In the genomic region with DNA sequence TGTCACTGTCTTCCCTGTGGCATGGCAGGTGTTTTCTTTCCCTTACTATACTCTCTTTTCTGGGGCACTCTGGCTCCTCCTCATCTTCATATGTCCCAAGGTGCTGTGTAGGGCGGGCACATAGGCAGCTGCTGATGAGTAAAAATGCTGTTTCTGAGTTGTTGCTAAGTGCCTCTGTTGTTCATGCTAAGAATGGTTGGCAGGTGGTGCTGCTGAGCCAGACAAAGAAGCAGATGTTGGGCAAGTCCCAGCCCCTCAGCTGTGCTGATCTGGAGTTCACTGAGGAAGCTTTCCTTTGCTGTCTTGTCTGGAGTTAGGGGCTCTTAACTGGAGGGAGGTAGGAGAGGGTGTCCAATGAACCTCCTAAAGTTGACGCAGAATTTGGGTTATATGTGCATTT, we compare ENCODE assay signal across 8 cellular contexts. TPM values are rescaled to one million over a fixed set of nuclear protein-coding genes. Genes with fewer than 3 reads are reported as not detected.
DNase-seq lines count a peak whose midpoint lies in the region; ATAC-seq and TF ChIP-seq lines count a peak whose summit lies in the region.

No MANE protein-coding gene starts in this region.

- H2BK5ac ChIP-seq in neuronal stem cell (ENCODE audit: low read length) = no peak overlapping the region

- H3K36me3 Mint-ChIP-seq in endothelial cell (ENCODE audit: low read depth, unreplicated experiment) = peaks cover 14% of the 10 kb centered on the region

- peak overlapping the region; percentile 40 for H3K27ac Mint-ChIP-seq in endothelial cell (ENCODE audit: unreplicated experiment)

- no peak overlapping the region for H2BK120ac ChIP-seq in neuronal stem cell (ENCODE audit: low read depth, low read length)

- no peaks in the 10 kb centered on the region for H3K79me1 ChIP-seq in neuronal stem cell (ENCODE audit: low read depth, low read length)

- H2BK12ac ChIP-seq in neuronal stem cell (ENCODE audit: low read length) = no peak overlapping the region

- peaks cover 16 to 85% of the 10 kb centered on the region in 2 donors for H3K36me3 ChIP-seq in neuronal stem cell (replicated peaks in 1 of 2; ENCODE audit: control insufficient read depth in 2 of 2, insufficient read depth in 2 of 2, low read length in 2 of 2)

- H3K4me1 ChIP-seq in neuronal stem cell (ENCODE audit: control insufficient read depth in 2 of 2, insufficient read depth in 1 of 2, low read depth in 1 of 2, low read length in 2 of 2) = peaks cover 2 to 9% of the 10 kb centered on the region in 2 donors

- no peak for TF ChIP-seq CTCF in endothelial cell (IDR thresholded peaks at IDR 0.05; ENCODE audit: unreplicated experiment)

- intact Hi-C loops in Right ventricle myocardium superior (cut with DNase I) = no loop called here
- intact Hi-C loops in cardiac septum (cut with DNase I) = loop anchor here (5.0 kb wide), 1 partner anchor 542 kb away; no protein-coding TSS in a partner anchor

- no peak overlapping the region for H3K4me2 ChIP-seq in neuronal stem cell (ENCODE audit: insufficient read depth, low read length, poor library complexity, severe bottlenecking)

- H3K18ac ChIP-seq in neuronal stem cell (ENCODE audit: low read length) = no peak overlapping the region

- WGBS in neuronal stem cell (ENCODE audit: extremely low coverage in 2 of 2, insufficient read length in 2 of 2, insufficient replicate concordance in 1 of 2), 2 donors = no CpG with 5 or more reads among the region's 2 CpGs

- no peak overlapping the region for H3K4me3 ChIP-seq in neuronal stem cell (ENCODE audit: low read length in 2 of 2)

- DNase-seq in Right ventricle myocardium superior = no peak
- DNase-seq in cardiac septum (ENCODE audit: low spot score) = no peak
- DNase-seq in NCI-H2227 (lab: John Stamatoyannopoulos, UW; ENCODE audit: unreplicated experiment) = peak; percentile 41
- DNase-seq in activated CD4-positive, alpha-beta T cell treated with anti-CD3 and anti-CD28 coated beads, Interleukin-2, amount 50 U/mL, for 48 hours = peak; percentile 67 to 77
- peak; percentile 65 for DNase-seq in endothelial cell (ENCODE audit: low spot score)
- peak; percentile 46 for DNase-seq in neuronal stem cell (ENCODE audit: low spot score)
- no peak for DNase-seq in NCI-H446 treated with DMSO at 0.1 percent for 48 hours (lab: John Stamatoyannopoulos, UW)

- H3K23ac ChIP-seq in neuronal stem cell (ENCODE audit: low read depth, low read length, poor library complexity) = no peak overlapping the region

- H4K91ac ChIP-seq in neuronal stem cell (ENCODE audit: low read depth, low read length, poor library complexity) = no peak overlapping the region

- H3K4me3 Mint-ChIP-seq in endothelial cell (ENCODE audit: unreplicated experiment) = no peak overlapping the region

- H3K9me3 Mint-ChIP-seq in endothelial cell (ENCODE audit: unreplicated experiment) = no peaks in the 10 kb centered on the region

- no peak overlapping the region for H3K27ac ChIP-seq in neuronal stem cell (replicated peaks; ENCODE audit: low read length)

- peaks cover 3% of the 10 kb centered on the region for H3K27me3 Mint-ChIP-seq in endothelial cell (ENCODE audit: unreplicated experiment)

- H3K9ac ChIP-seq in neuronal stem cell (ENCODE audit: low read depth, low read length, poor library complexity) = no peak overlapping the region

- H3K4ac ChIP-seq in neuronal stem cell (ENCODE audit: low read length) = no peak overlapping the region

- H2AFZ ChIP-seq in neuronal stem cell (ENCODE audit: low read length) = no peak overlapping the region

- no peak overlapping the region for H2BK15ac ChIP-seq in neuronal stem cell (ENCODE audit: low read length)

- H4K8ac ChIP-seq in neuronal stem cell (ENCODE audit: low read depth, low read length) = no peak overlapping the region

- no peaks in the 10 kb centered on the region for H3K27me3 ChIP-seq in neuronal stem cell (ENCODE audit: control insufficient read depth in 3 of 3, insufficient read depth in 3 of 3, low read depth in 1 of 3, low read length in 3 of 3)

- no peak overlapping the region for H2AK5ac ChIP-seq in neuronal stem cell (ENCODE audit: low read depth, low read length)

- peaks cover 0 to 3% of the 10 kb centered on the region in 2 donors for H3K9me3 ChIP-seq in neuronal stem cell (replicated peaks in 1 of 2; ENCODE audit: control insufficient read depth in 2 of 2, insufficient read depth in 1 of 2, low read depth in 1 of 2, low read length in 2 of 2)

- ATAC-seq in Right ventricle myocardium superior (ENCODE audit: poor library complexity) (peak; percentile 64), HG02852 (IDR thresholded peaks at IDR 0.05; ENCODE audit: unreplicated experiment) (peak; percentile 93)

- no peak overlapping the region for H3K14ac ChIP-seq in neuronal stem cell (ENCODE audit: low read length)

- H3K4me1 Mint-ChIP-seq in endothelial cell (ENCODE audit: unreplicated experiment) = no peaks in the 10 kb centered on the region

RNA-seq across cellular contexts. Expression of gene HADH, which starts 40.6 kb away (rescaled TPM):
- total RNA-seq in Right ventricle myocardium superior (249 TPM), cardiac septum (121 TPM), endothelial cell (ENCODE audit: unreplicated experiment) (26.6 TPM)
- polyA plus RNA-seq in neuronal stem cell (2013, experiment 1 of 2) = 55.6 TPM
- polyA plus RNA-seq in neuronal stem cell (2013, experiment 2 of 2) = 54.6 TPM

Comparison
In these comparisons a context has a peak if more than half of its experiments do, and no peak if none do; other contexts are left out.
1. DNase-seq: peak in NCI-H2227 (single experiment), activated CD4-positive, alpha-beta T cell treated with anti-CD3 and anti-CD28 coated beads, Interleukin-2, amount 50 U/mL, for 48 hours (2 of 2), endothelial cell (single experiment) and neuronal stem cell (single experiment); none in Right ventricle myocardium superior (single experiment), cardiac septum (single experiment) and NCI-H446 treated with DMSO at 0.1 percent for 48 hours (single experiment).